In genomic region chrX:47420967-47421366, GRCh38 we compare ENCODE assay signal across 25 cellular contexts. TPM values are rescaled to one million over a fixed set of nuclear protein-coding genes. Genes with fewer than 3 reads are reported as not detected.
"Had no signal": no experiment of that assay in that cellular context is flagged by ENCODE, and none has a peak within 500 bp of the region (broad histone marks: within the 10 kb centered on the region; RNA-seq: fewer than 3 reads in every experiment).

No MANE protein-coding gene starts in this region.

- H3K4me3 Mint-ChIP-seq: activated CD4-positive, alpha-beta memory T cell treated with anti-CD3 and anti-CD28 coated beads, Interleukin-2, amount 10 ng/mL, durations not matched to agents 7 days and 5 days; activated CD4-positive, alpha-beta T cell treated with anti-CD3 and anti-CD28 coated beads for 36 hours; activated naive CD4-positive, alpha-beta T cell treated with anti-CD3 and anti-CD28 coated beads for 36 hours; activated naive CD8-positive, alpha-beta T cell; activated T-helper 17 cell treated with anti-CD3 and anti-CD28 coated beads, Interleukin-2, amount 50 U/mL, for 72 hours; brain; central memory CD8-positive, alpha-beta T cell; T-cell had no signal

- H3K27ac Mint-ChIP-seq: activated CD4-positive, alpha-beta memory T cell treated with anti-CD3 and anti-CD28 coated beads, Interleukin-2, amount 10 ng/mL, durations not matched to agents 7 days and 5 days; activated CD4-positive, alpha-beta T cell treated with anti-CD3 and anti-CD28 coated beads for 36 hours; activated naive CD4-positive, alpha-beta T cell treated with anti-CD3 and anti-CD28 coated beads for 36 hours; activated naive CD8-positive, alpha-beta T cell; activated T-helper 17 cell treated with anti-CD3 and anti-CD28 coated beads, Interleukin-2, amount 50 U/mL, for 72 hours; brain; T-cell had no signal

- ATAC-seq: activated CD4-positive, alpha-beta T cell treated with anti-CD3 and anti-CD28 coated beads for 36 hours; activated T-helper 17 cell treated with anti-CD3 and anti-CD28 coated beads, Interleukin-2, amount 50 U/mL, for 72 hours; Right ventricle myocardium inferior; T-cell had no signal

- H3K4me1 Mint-ChIP-seq: activated CD4-positive, alpha-beta memory T cell treated with anti-CD3 and anti-CD28 coated beads, Interleukin-2, amount 10 ng/mL, durations not matched to agents 7 days and 5 days; activated CD4-positive, alpha-beta T cell treated with anti-CD3 and anti-CD28 coated beads for 36 hours; activated T-helper 17 cell treated with anti-CD3 and anti-CD28 coated beads, Interleukin-2, amount 50 U/mL, for 72 hours; brain; central memory CD8-positive, alpha-beta T cell; T-cell had no signal

- H3K27me3 Mint-ChIP-seq: activated CD4-positive, alpha-beta memory T cell treated with anti-CD3 and anti-CD28 coated beads, Interleukin-2, amount 10 ng/mL, durations not matched to agents 7 days and 5 days; activated CD4-positive, alpha-beta T cell treated with anti-CD3 and anti-CD28 coated beads for 36 hours; activated naive CD8-positive, alpha-beta T cell; activated T-helper 17 cell treated with anti-CD3 and anti-CD28 coated beads, Interleukin-2, amount 50 U/mL, for 72 hours; central memory CD8-positive, alpha-beta T cell had no signal

- H3K4me3 ChIP-seq: SK-N-MC had no signal

- DNase-seq: activated CD4-positive, alpha-beta memory T cell treated with anti-CD3 and anti-CD28 coated beads, Interleukin-2, amount 10 ng/mL, durations not matched to agents 7 days and 5 days; activated CD4-positive, alpha-beta T cell treated with anti-CD3 and anti-CD28 coated beads for 36 hours; activated CD4-positive, alpha-beta T cell treated with anti-CD3 and anti-CD28 coated beads, Interleukin-2, amount 50 U/mL, for 1 hour; activated gamma-delta T cell; activated naive CD4-positive, alpha-beta T cell treated with anti-CD3 and anti-CD28 coated beads for 36 hours; activated T-cell treated with anti-CD3 and anti-CD28 coated beads for 4 hours; activated T-cell treated with anti-CD3 and anti-CD28 coated beads, Interleukin-2, amount 50 U/mL, for 48 hours; amygdala; NCI-H1092; NCI-H1417; NCI-H1930; NCI-H2171; NCI-H2227 treated with DMSO at 0.1 percent for 48 hours; NCI-H446 treated with DMSO at 0.1 percent for 48 hours; NCI-H524 treated with DMSO at 0.1 percent for 48 hours; NCI-H748 treated with DMSO at 0.1 percent for 48 hours; T-cell; T-helper 2 cell; T1000 had no signal

- H3K27ac ChIP-seq: SK-N-MC had no signal

- H3K9me3 Mint-ChIP-seq: central memory CD8-positive, alpha-beta T cell had no signal

RNA-seq across cellular contexts. Expression of gene ZNF157, which starts 50.6 kb away (rescaled TPM):
- total RNA-seq: Right ventricle myocardium inferior had no signal
